In genomic region chr7:83173664-83174063, GRCh38 we compare ENCODE assay signal across 34 cellular contexts.
"Had no signal": no experiment of that assay in that cellular context is flagged by ENCODE, and none has a peak within 500 bp of the region (broad histone marks: within the 10 kb centered on the region; RNA-seq: fewer than 3 reads in every experiment).

No MANE protein-coding gene starts in this region.

- DNase-seq: Karpas-422, Kasumi-1, MG63, MM.1S, MV-4-11, NCI-H1048, NCI-H1092, NCI-H1092 treated with DMSO at 0.1 percent for 48 hours, NCI-H1105, NCI-H1105 treated with DMSO at 0.1 percent for 48 hours, NCI-H1417, NCI-H1417 treated with DMSO at 0.1 percent for 48 hours, NCI-H1436, NCI-H1436 treated with DMSO at 0.1 percent for 48 hours, NCI-H146, NCI-H1694 treated with DMSO at 0.1 percent for 48 hours, NCI-H187, NCI-H187 treated with DMSO at 0.1 percent for 48 hours, NCI-H1930, NCI-H2029, NCI-H2029 treated with DMSO at 0.1 percent for 48 hours, NCI-H2081, NCI-H2081 treated with DMSO at 0.1 percent for 48 hours, NCI-H2107, NCI-H2171, NCI-H2171 treated with DMSO at 0.1 percent for 48 hours, NCI-H2227 treated with DMSO at 0.1 percent for 48 hours, NCI-H226, NCI-H345, NCI-H446, NCI-H446 treated with DMSO at 0.1 percent for 48 hours, NCI-H510A, NCI-H510A treated with DMSO at 0.1 percent for 48 hours, NCI-H524 had no signal

- H3K36me3 ChIP-seq: MG63 had no signal

- H3K27me3 ChIP-seq: MG63 had no signal

- H3K4me3 ChIP-seq: MG63 had no signal

- H3K9me3 ChIP-seq: MG63 had no signal
